In genomic region chr5:151071021-151071420, GRCh38 we compare ENCODE assay signal across 2 cellular contexts.
TF ChIP-seq lines count a peak whose summit lies in the region.

No MANE protein-coding gene starts in this region.

TF ChIP-seq in SK-N-SH, 30 proteins besides CTCF, POLR2A, EP300 and RAD21 (continued from another document):
- TF ChIP-seq PBX3 (IDR thresholded peaks at IDR 0.05) (no peak), MAX (IDR thresholded peaks at IDR 0.05; ENCODE audit: low read depth) (no peak), POLR2AphosphoS5 (IDR thresholded peaks at IDR 0.05; ENCODE audit: low read depth, low read length) (no peak), SMC3 (IDR thresholded peaks at IDR 0.05; ENCODE audit: low read depth, low read length) (no peak), SIN3A (IDR thresholded peaks at IDR 0.05; ENCODE audit: borderline replicate concordance, low read depth, low read length) (no peak), GABPA (IDR thresholded peaks at IDR 0.05; ENCODE audit: low read depth) (no peak), NRF1 (IDR thresholded peaks at IDR 0.05; ENCODE audit: low read depth, low read length) (no peak), MXI1 (IDR thresholded peaks at IDR 0.05; ENCODE audit: low read depth, low read length) (no peak), FOXJ3 (CRISPR knock-in tag; IDR thresholded peaks at IDR 0.05) (no peak), JUND (IDR thresholded peaks at IDR 0.05) (no peak), FOSL2 (IDR thresholded peaks at IDR 0.05; ENCODE audit: borderline replicate concordance, low read depth) (no peak)

TF ChIP-seq in SK-N-SH treated with all-trans-retinoic acid at 6 μM for 48 hours, 23 proteins besides CTCF, POLR2A, EP300 and RAD21 (continued from another document):
- no peak for TF ChIP-seq CREB5 (CRISPR knock-in tag; IDR thresholded peaks at IDR 0.05; ENCODE audit: low read depth)
- TF ChIP-seq GLIS3 (CRISPR knock-in tag; IDR thresholded peaks at IDR 0.05): no peak
- TF ChIP-seq ZFP30 (CRISPR knock-in tag; IDR thresholded peaks at IDR 0.05): no peak
- no peak for TF ChIP-seq ISL1 (CRISPR knock-in tag; IDR thresholded peaks at IDR 0.05)
- TF ChIP-seq TCF4 (CRISPR knock-in tag; IDR thresholded peaks at IDR 0.05; ENCODE audit: borderline replicate concordance): no peak
- no peak for TF ChIP-seq TOX (CRISPR knock-in tag; IDR thresholded peaks at IDR 0.05; ENCODE audit: borderline replicate concordance)
- TF ChIP-seq ZNF70 (CRISPR knock-in tag; IDR thresholded peaks at IDR 0.05): no peak
- TF ChIP-seq ZC3H10 (CRISPR knock-in tag; IDR thresholded peaks at IDR 0.05): no peak
